30 cellular contexts compared by ENCODE assay signal in the genomic region with DNA sequence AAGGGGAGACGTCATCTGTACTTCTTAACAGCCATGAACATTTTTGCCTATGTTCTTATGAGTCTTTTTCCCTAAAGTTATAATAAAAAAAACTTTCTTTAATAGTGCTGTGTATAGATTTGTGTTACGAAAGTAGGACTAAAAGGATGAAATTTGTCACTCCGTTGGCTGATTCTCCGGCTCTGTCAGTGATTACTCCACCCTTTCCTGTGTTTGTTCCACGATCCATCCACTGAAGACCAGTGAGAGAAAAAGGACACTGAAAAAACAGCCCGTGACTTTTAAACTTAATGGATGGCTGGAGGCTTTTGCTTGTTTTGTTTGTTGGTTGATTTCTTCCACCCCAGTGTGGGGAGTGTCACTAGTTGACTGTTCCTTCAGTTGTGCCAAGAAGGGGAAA.
"Had no signal": no experiment of that assay in that cellular context is flagged by ENCODE, and none has a peak within 500 bp of the region (broad histone marks: within the 10 kb centered on the region; RNA-seq: fewer than 3 reads in every experiment).

No MANE protein-coding gene starts in this region.

- H3K27me3 ChIP-seq: adrenal gland, body of pancreas, brain microvascular endothelial cell, breast epithelium had no signal

- H3K4me3 ChIP-seq: adrenal gland, body of pancreas, breast epithelium had no signal

- H3K27ac ChIP-seq: adrenal gland, body of pancreas, brain microvascular endothelial cell, breast epithelium, VCaP had no signal

- H3K36me3 ChIP-seq: adrenal gland, brain microvascular endothelial cell, breast epithelium had no signal

- DNase-seq: activated B cell treated with CpG ODN at 0.5 μM for 24 hours; activated CD4-positive, alpha-beta memory T cell treated with anti-CD3 and anti-CD28 coated beads for 36 hours; activated CD4-positive, alpha-beta T cell treated with anti-CD3 and anti-CD28 coated beads for 4 hours; activated CD4-positive, alpha-beta T cell treated with anti-CD3 and anti-CD28 coated beads, Interleukin-2, amount 10 ng/mL, durations not matched to agents 24 days and 14 days; activated CD4-positive, alpha-beta T cell treated with anti-CD3 and anti-CD28 coated beads, Interleukin-2, amount 50 U/mL, for 1 hour; activated CD4-positive, alpha-beta T cell treated with anti-CD3 and anti-CD28 coated beads, Interleukin-2, amount 50 U/mL, for 4 hours; activated CD4-positive, CD25-positive, alpha-beta regulatory T cell treated with anti-CD3 and anti-CD28 coated beads, Interleukin-2, amount 50 U/mL, for 72 hours; activated CD8-positive, alpha-beta memory T cell treated with anti-CD3 and anti-CD28 coated beads, Interleukin-2, amount 50 U/mL, for 4 hours; activated CD8-positive, alpha-beta T cell treated with anti-CD3 and anti-CD28 coated beads for 36 hours; activated effector memory CD4-positive, alpha-beta T cell treated with anti-CD3 and anti-CD28 coated beads, Interleukin-2, amount 50 U/mL, for 16 hours; activated gamma-delta T cell treated with Interleukin-2 at 50 U/mL for 16 hours; activated naive CD4-positive, alpha-beta T cell; activated naive CD4-positive, alpha-beta T cell treated with anti-CD3 and anti-CD28 coated beads for 36 hours; activated naive CD4-positive, alpha-beta T cell treated with anti-CD3 and anti-CD28 coated beads, Interleukin-2, amount 50 U/mL, for 16 hours; activated naive CD8-positive, alpha-beta T cell treated with anti-CD3 and anti-CD28 coated beads for 36 hours; activated T-cell treated with anti-CD3 and anti-CD28 coated beads for 4 hours; activated T-cell treated with anti-CD3 and anti-CD28 coated beads, Interleukin-2, amount 50 U/mL, for 1 hour; activated T-cell treated with anti-CD3 and anti-CD28 coated beads, Interleukin-2, amount 50 U/mL, for 4 hours; activated T-cell treated with anti-CD3 and anti-CD28 coated beads, Interleukin-2, amount 50 U/mL, for 72 hours; adrenal gland; amniotic stem cell; aorta; body of pancreas; brain microvascular endothelial cell; central memory CD4-positive, alpha-beta T cell; T-cell; T-helper 17 cell; T-helper 9 cell had no signal

- H3K9me3 ChIP-seq: adrenal gland, body of pancreas, breast epithelium had no signal

- H3K4me1 ChIP-seq: adrenal gland, body of pancreas, breast epithelium had no signal
